11 cellular contexts compared by ENCODE assay signal in genomic region chr3:42980209-42980608, GRCh38. TPM values are rescaled to one million over a fixed set of nuclear protein-coding genes. Genes with fewer than 3 reads are reported as not detected.
DNase-seq lines count a peak whose midpoint lies in the region; TF ChIP-seq lines count a peak whose summit lies in the region.
"Had no signal": no experiment of that assay in that cellular context is flagged by ENCODE, and none has a peak within 500 bp of the region (broad histone marks: within the 10 kb centered on the region; RNA-seq: fewer than 3 reads in every experiment).

No MANE protein-coding gene starts in this region.

- no peak overlapping the region for H2AFZ ChIP-seq in neural cell (ENCODE audit: low read depth, low read length)

- no peak for TF ChIP-seq POLR2A in esophagus muscularis mucosa (IDR thresholded peaks at IDR 0.05; ENCODE audit: low read depth)

- TF ChIP-seq RAD21 in neural cell (conservative IDR thresholded peaks at IDR 0.05), result no peak

- peaks cover 46% of the 10 kb centered on the region for H3K27me3 ChIP-seq in HUES6 (ENCODE audit: control insufficient read depth, insufficient read depth, low read length)
- H3K27me3 ChIP-seq in esophagus muscularis mucosa, result peaks cover 0 to 2% (median 0%) of the 10 kb centered on the region in 4 donors
- H3K27me3 ChIP-seq in neural cell (ENCODE audit: insufficient read depth, low read depth, low read length), result peaks cover 37% of the 10 kb centered on the region
- H3K27me3 ChIP-seq: thyroid gland had no signal

- peaks cover 3 to 19% (median 8%) of the 10 kb centered on the region in 7 donors for H3K9me3 Mint-ChIP-seq in CD14-positive monocyte

- DNase-seq in CD14-positive monocyte (ENCODE audit: low spot score), result no peak
- DNase-seq in esophagus muscularis mucosa (ENCODE audit: extremely low spot score), result no peak
- no peak for DNase-seq in DMS114 treated with DMSO at 0.1 percent for 48 hours (lab: John Stamatoyannopoulos, UW; ENCODE audit: unreplicated experiment)
- no peak for DNase-seq in DMS153 treated with DMSO at 0.1 percent for 48 hours (lab: John Stamatoyannopoulos, UW; ENCODE audit: unreplicated experiment)
- DNase-seq in dermis blood vessel endothelial cell, result no peak
- no peak for DNase-seq in dedifferentiated amniotic fluid mesenchymal stem cell (ENCODE audit: extremely low spot score)
- DNase-seq: GOT3, NCI-H2029 had no signal

- no peaks in the 10 kb centered on the region for H3K79me2 ChIP-seq in neural cell (replicated peaks; ENCODE audit: insufficient read depth, low read length)

- H3K4me3 Mint-ChIP-seq in CD14-positive monocyte, result peak overlapping the region; percentile 80 to 91

- peaks cover 31 to 39% (median 38%) of the 10 kb centered on the region in 3 donors for H3K27me3 Mint-ChIP-seq in CD14-positive monocyte (ENCODE audit: low read depth in 3 of 3)

- H3K27ac Mint-ChIP-seq in CD14-positive monocyte, result peak overlapping the region in 1 of 7 donors; percentile 46

- peaks cover 17% of the 10 kb centered on the region for H3K4me1 Mint-ChIP-seq in CD14-positive monocyte

- H3K36me3 Mint-ChIP-seq in CD14-positive monocyte, result no peaks in the 10 kb centered on the region

- H3K9ac ChIP-seq in HUES6 (ENCODE audit: low read length), result no peak overlapping the region
- no peak overlapping the region for H3K9ac ChIP-seq in neural cell (ENCODE audit: low read length)

- TF ChIP-seq EP300 in esophagus muscularis mucosa (IDR thresholded peaks at IDR 0.05), result no peak
- TF ChIP-seq EP300 in neural cell (conservative IDR thresholded peaks at IDR 0.05; ENCODE audit: poor library complexity, severe bottlenecking), result no peak

- no peak overlapping the region for H3K4me2 ChIP-seq in neural cell (ENCODE audit: low read length)

- H3K27ac ChIP-seq in HUES6 (ENCODE audit: low read depth, low read length), result no peak overlapping the region
- H3K27ac ChIP-seq in esophagus muscularis mucosa (replicated peaks in 1 of 4), result peak overlapping the region in 3 of 4 donors; percentile 68 to 77 (median 68)
- no peak overlapping the region for H3K27ac ChIP-seq in neural cell (ENCODE audit: low read length)
- H3K27ac ChIP-seq: thyroid gland had no signal

- no peaks in the 10 kb centered on the region for H3K36me3 ChIP-seq in HUES6 (ENCODE audit: control insufficient read depth, insufficient read depth, low read length)
- H3K36me3 ChIP-seq in esophagus muscularis mucosa, result no peaks in the 10 kb centered on the region
- H3K36me3 ChIP-seq in neural cell (ENCODE audit: insufficient read depth, low read length), result no peaks in the 10 kb centered on the region
- H3K36me3 ChIP-seq: thyroid gland had no signal

- no peak for TF ChIP-seq CTCF in CD14-positive monocyte (IDR thresholded peaks at IDR 0.05)
- TF ChIP-seq CTCF in esophagus muscularis mucosa (IDR thresholded peaks at IDR 0.05), result no peak
- TF ChIP-seq CTCF in neural cell (IDR thresholded peaks at IDR 0.05; ENCODE audit: poor library complexity, severe bottlenecking), result no peak

- no peaks in the 10 kb centered on the region for H3F3A ChIP-seq in neural cell (ENCODE audit: insufficient read depth, low read length, poor library complexity, severe bottlenecking)

- H3K9me3 ChIP-seq in HUES6 (ENCODE audit: control insufficient read depth, insufficient read depth, low read depth, low read length) (peaks cover 9% of the 10 kb centered on the region), esophagus muscularis mucosa (no peaks in the 10 kb centered on the region), neural cell (ENCODE audit: low read length) (no peaks in the 10 kb centered on the region)
- H3K9me3 ChIP-seq: thyroid gland had no signal

- peaks cover 27% of the 10 kb centered on the region for H3K4me1 ChIP-seq in HUES6 (ENCODE audit: control insufficient read depth, insufficient read depth, low read length)
- peaks cover 14 to 34% (median 25%) of the 10 kb centered on the region in 4 donors for H3K4me1 ChIP-seq in esophagus muscularis mucosa

- H3K9me2 ChIP-seq in neural cell (ENCODE audit: insufficient read depth, low read length), result no peaks in the 10 kb centered on the region

- peak overlapping the region; percentile 81 for H3K4me3 ChIP-seq in HUES6 (ENCODE audit: low read depth, low read length)
- H3K4me3 ChIP-seq in esophagus muscularis mucosa, result peak overlapping the region; percentile 60 to 76 (median 68)
- H3K4me3 ChIP-seq in neural cell (ENCODE audit: low read length), result peak overlapping the region; percentile 77

- 88% methylated on average over 12 of the region's 12 CpGs for WGBS in esophagus muscularis mucosa

- H4K20me1 ChIP-seq in neural cell (ENCODE audit: insufficient read depth), result no peaks in the 10 kb centered on the region

- intact Hi-C loops in CD14-positive monocyte (cut with micrococcal nuclease), result no loop called here
- intact Hi-C loops in esophagus muscularis mucosa (cut with DNase I), result no loop called here

TF ChIP-seq in neural cell, 6 proteins besides CTCF, POLR2A, EP300 and RAD21:
- no peak for TF ChIP-seq SMC3 (conservative IDR thresholded peaks at IDR 0.05; ENCODE audit: poor library complexity)
- no peak for TF ChIP-seq REST (IDR thresholded peaks at IDR 0.05; ENCODE audit: borderline replicate concordance)
- TF ChIP-seq POLR2AphosphoS5 (IDR thresholded peaks at IDR 0.05), result no peak
- TF ChIP-seq MXI1 (conservative IDR thresholded peaks at IDR 0.05; ENCODE audit: poor library complexity, severe bottlenecking), result no peak
- no peak for TF ChIP-seq TAF1 (IDR thresholded peaks at IDR 0.05; ENCODE audit: low read depth)
- TF ChIP-seq EZH2 (IDR thresholded peaks at IDR 0.05; ENCODE audit: borderline replicate concordance, insufficient read depth, low read length, poor library complexity, severe bottlenecking), result no peak

RNA-seq across cellular contexts. Expression of gene GASK1A, which starts 1.1 kb away (rescaled TPM):
- not detected for polyA plus RNA-seq in CD14-positive monocyte
- total RNA-seq in esophagus muscularis mucosa, result 10 to 100 TPM; 10.2 to 22.1 (median 15.8) TPM
- 1.6 TPM in 1 of 2 replicates, not detected in the other for polyA plus RNA-seq in neural cell
- polyA minus RNA-seq in neural cell, result not detected in 2 replicates
- 0.09 TPM in 1 of 2 replicates, not detected in the other for total RNA-seq in dermis blood vessel endothelial cell

Comparison
In these comparisons a context has a peak if more than half of its experiments do, and no peak if none do; other contexts are left out.
1. H3K27ac ChIP-seq: peak in esophagus muscularis mucosa (3 of 4); none in HUES6 (single experiment) and neural cell (single experiment).
2. RNA of gene GASK1A, which starts 1.1 kb away (total RNA-seq): 10.2 to 22.1 TPM in esophagus muscularis mucosa; 0.09 TPM in dermis blood vessel endothelial cell; every median in the first group is over 10 times any median in the second.
3. Peak in every context shown above with its lines, with median percentiles within 50 percentile points of each other: H3K4me3 ChIP-seq.